In the genomic region with DNA sequence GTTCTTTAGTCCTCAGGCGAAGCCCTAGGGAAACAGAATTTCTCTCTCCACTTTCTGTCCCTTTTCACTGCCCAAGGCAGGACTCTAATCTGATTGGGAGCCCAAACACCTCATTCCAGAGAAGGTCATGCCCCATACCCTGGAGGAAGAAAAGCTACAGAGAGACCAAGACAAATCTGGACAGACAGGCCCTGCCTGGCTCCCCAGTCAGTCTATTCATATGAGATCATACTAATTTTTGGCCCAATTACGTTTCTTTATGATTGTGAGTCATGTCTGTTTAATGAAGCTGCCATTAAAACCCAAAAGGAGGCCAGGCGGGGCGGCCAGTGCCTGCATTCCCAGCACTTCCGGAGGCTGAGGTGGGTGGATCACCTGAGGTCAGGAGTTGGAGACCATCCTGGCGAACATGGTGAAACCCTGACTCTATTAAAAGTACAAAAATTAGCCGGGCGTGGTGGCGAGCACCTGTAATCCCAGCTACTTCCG, we compare ENCODE assay signal across 16 cellular contexts. TPM values are rescaled to one million over a fixed set of nuclear protein-coding genes. Genes with fewer than 3 reads are reported as not detected.
DNase-seq lines count a peak whose midpoint lies in the region; ATAC-seq and TF ChIP-seq lines count a peak whose summit lies in the region.
"Had no signal": no experiment of that assay in that cellular context is flagged by ENCODE, and none has a peak within 500 bp of the region (broad histone marks: within the 10 kb centered on the region; RNA-seq: fewer than 3 reads in every experiment).

No MANE protein-coding gene starts in this region.

- H3K27ac ChIP-seq in trophoblast cell (ENCODE audit: low read depth, low read length), result peak overlapping the region; percentile 55
- H3K27ac ChIP-seq: ovary had no signal

- DNase-seq in ELF-1 (ENCODE audit: low read depth, low spot score) (peak; percentile 87), RPMI7951 (ENCODE audit: low read depth) (peak; percentile 73), epithelial cell of esophagus (ENCODE audit: low read depth) (peak; percentile 84), trophoblast cell (peak; percentile 98 to 100), mucosa of gallbladder (ENCODE audit: low spot score) (no peak), NCI-H2171 (lab: John Stamatoyannopoulos, UW) (no peak)
- DNase-seq: activated CD8-positive, alpha-beta memory T cell treated with anti-CD3 and anti-CD28 coated beads for 24 hours; activated naive CD4-positive, alpha-beta T cell treated with anti-CD3 and anti-CD28 coated beads, Interleukin-2, amount 50 U/mL, for 16 hours; cortex of kidney; NCI-H1930; ovary; stimulated activated naive B cell treated with anti-CD40 and anti-IgM and Interleukin-4, amounts not matched to agents 10 μg/mL and 1 μg/mL and 100 μg/mL, for 72 hours had no signal

- peaks cover 5 to 14% of the 10 kb centered on the region in 2 experiments for H3K4me1 ChIP-seq in trophoblast cell (ENCODE audit: control insufficient read depth in 1 of 2, insufficient read depth in 2 of 2, low read length in 2 of 2)

- no peaks in the 10 kb centered on the region for H3K36me3 ChIP-seq in trophoblast cell (ENCODE audit: control insufficient read depth in 1 of 2, insufficient read depth in 2 of 2, low read length in 2 of 2)
- H3K36me3 ChIP-seq: ovary had no signal

- no peak overlapping the region for H2AFZ ChIP-seq in trophoblast cell (ENCODE audit: insufficient read depth, low read length, poor library complexity)

- H3K4me2 ChIP-seq in trophoblast cell (ENCODE audit: low read length), result no peak overlapping the region

- no peak for TF ChIP-seq CTCF in epithelial cell of esophagus (IDR thresholded peaks at IDR 0.05; ENCODE audit: insufficient read depth, low read depth, low read length, missing control alignments)

- no CpG with 5 or more reads among the region's 10 CpGs for WGBS in trophoblast cell (ENCODE audit: extremely low coverage, insufficient coverage, insufficient read length)

- H3K4ac ChIP-seq in trophoblast cell (ENCODE audit: low read depth, low read length), result no peak overlapping the region

- H2BK5ac ChIP-seq in trophoblast cell (ENCODE audit: low read depth, low read length, poor library complexity), result no peak overlapping the region

- H2BK120ac ChIP-seq in trophoblast cell (ENCODE audit: insufficient read depth, low read length, poor library complexity), result no peak overlapping the region

- H2AK5ac ChIP-seq in trophoblast cell (ENCODE audit: low read length), result no peak overlapping the region

- H3K18ac ChIP-seq in trophoblast cell (ENCODE audit: low read length), result no peak overlapping the region

- H3K27me3 ChIP-seq in trophoblast cell (ENCODE audit: insufficient read depth, low read length), result no peaks in the 10 kb centered on the region
- H3K27me3 ChIP-seq: ovary had no signal

- H3K79me2 ChIP-seq in trophoblast cell (ENCODE audit: control insufficient read depth, insufficient read depth, low read length, poor library complexity), result peaks cover 16% of the 10 kb centered on the region

- H3K79me1 ChIP-seq in trophoblast cell (ENCODE audit: low read length), result peaks cover 10% of the 10 kb centered on the region

- H3K9me3 ChIP-seq in trophoblast cell (ENCODE audit: insufficient read depth, low read depth, low read length), result no peaks in the 10 kb centered on the region
- H3K9me3 ChIP-seq: HAP-1, ovary had no signal

- ATAC-seq in HG03457 (IDR thresholded peaks at IDR 0.05; ENCODE audit: unreplicated experiment) (no peak), HG02798 (IDR thresholded peaks at IDR 0.05; ENCODE audit: poor library complexity, unreplicated experiment) (no peak)
- ATAC-seq: left lobe of liver; stimulated activated naive B cell treated with anti-CD40 and anti-IgM and Interleukin-4, amounts not matched to agents 10 μg/mL and 1 μg/mL and 100 μg/mL, for 72 hours had no signal

- H4K91ac ChIP-seq in trophoblast cell (ENCODE audit: low read depth, low read length), result no peak overlapping the region

- no peak overlapping the region for H3K4me3 ChIP-seq in epithelial cell of esophagus (ENCODE audit: low read length)
- H3K4me3 ChIP-seq in trophoblast cell (ENCODE audit: low read depth, low read length), result no peak overlapping the region
- H3K4me3 ChIP-seq: HAP-1, ovary had no signal

- no peak overlapping the region for H3K14ac ChIP-seq in trophoblast cell (ENCODE audit: low read length)

- no peak overlapping the region for H3K23ac ChIP-seq in trophoblast cell (ENCODE audit: low read length)

- no peak overlapping the region for H4K12ac ChIP-seq in trophoblast cell (ENCODE audit: low read depth, low read length)

- H2BK12ac ChIP-seq in trophoblast cell (ENCODE audit: low read length), result no peak overlapping the region

- no peak overlapping the region for H4K8ac ChIP-seq in trophoblast cell (ENCODE audit: low read depth, low read length)

- no peak overlapping the region for H3K9ac ChIP-seq in trophoblast cell (ENCODE audit: low read length)

RNA-seq across cellular contexts. Expression of a gene that starts 3.3 kb away (rescaled TPM):
- 49.6 and 50.0 TPM in 2 replicates for total RNA-seq in RPMI7951 (2014; rRNA removed; shearing (Covaris generic))
- polyA plus RNA-seq in trophoblast cell (2013), result 96.9 and 101 TPM in 2 replicates
- total RNA-seq in mucosa of gallbladder, result 125 TPM

RNA-seq across cellular contexts. Expression of a gene that starts 9.1 kb away (rescaled TPM):
- total RNA-seq in RPMI7951 (2014; rRNA removed; shearing (Covaris generic)), result 3.6 and 5.6 TPM in 2 replicates
- polyA plus RNA-seq in trophoblast cell (2013), result 18.1 and 18.3 TPM in 2 replicates
- total RNA-seq in mucosa of gallbladder, result 40.1 TPM

RNA-seq across cellular contexts. Expression of a gene that starts 57.9 kb away (rescaled TPM):
- total RNA-seq in RPMI7951 (2014; rRNA removed; shearing (Covaris generic)), result 1.4 and 2.2 TPM in 2 replicates
- polyA plus RNA-seq in trophoblast cell (2013), result 1.2 and 1.5 TPM in 2 replicates
- total RNA-seq in mucosa of gallbladder, result 11.5 TPM

RNA-seq across cellular contexts. Expression of a gene that starts 58.5 kb away (rescaled TPM):
- total RNA-seq in RPMI7951 (2014; rRNA removed; shearing (Covaris generic)), result 24.2 and 26.6 TPM in 2 replicates
- polyA plus RNA-seq in trophoblast cell (2013), result 34.5 and 34.8 TPM in 2 replicates
- 59.0 TPM for total RNA-seq in mucosa of gallbladder

Comparison
In these comparisons a context has a peak if more than half of its experiments do, and no peak if none do; other contexts are left out.
1. DNase-seq: peak in ELF-1 (single experiment), RPMI7951 (single experiment), epithelial cell of esophagus (single experiment) and trophoblast cell (2 of 2); none in mucosa of gallbladder (single experiment) and NCI-H2171 (single experiment).